In genomic region chr1:12619396-12620141, GRCh38 we compare ENCODE assay signal across 8 cellular contexts.
DNase-seq lines count a peak whose midpoint lies in the region; ATAC-seq and TF ChIP-seq lines count a peak whose summit lies in the region.

No MANE protein-coding gene starts in this region.

- DNase-seq in COR-L47 (lab: John Stamatoyannopoulos, UW) (peak; percentile 71), HFF-Myc (ENCODE audit: extremely low read depth, low read depth) (peak; percentile 65), NCI-H345 (lab: John Stamatoyannopoulos, UW) (peak; percentile 83), choroid plexus epithelial cell (ENCODE audit: low read depth) (peak; percentile 94)
- peak; percentile 74 to 79 for DNase-seq in activated CD4-positive, alpha-beta T cell treated with anti-CD3 and anti-CD28 coated beads for 4 hours
- DNase-seq in stimulated activated CD4-positive, alpha-beta T cell treated with anti-CD3 and anti-CD28 coated beads, Interleukin-15, amount 100 ng/mL, for 24 hours: peak; percentile 86

- H3K4me3 ChIP-seq in HFF-Myc (replicated peaks; ENCODE audit: low read depth, low read length) (peak overlapping the region; percentile 54), choroid plexus epithelial cell (ENCODE audit: low read depth, low read length) (peak overlapping the region; percentile 93)

- ATAC-seq in HG03457 (IDR thresholded peaks at IDR 0.05; ENCODE audit: unreplicated experiment): no peak

- H3K27ac ChIP-seq in layer of hippocampus (ENCODE audit: low read depth, low read length): peak overlapping the region; percentile 88

- peaks cover 6% of the 10 kb centered on the region for H3K27me3 ChIP-seq in layer of hippocampus (ENCODE audit: control insufficient read depth, insufficient read depth, low read length)

- TF ChIP-seq CTCF in HFF-Myc (IDR thresholded peaks at IDR 0.05; ENCODE audit: low read depth, low read length, missing control alignments) (peak; percentile 95), choroid plexus epithelial cell (conservative IDR thresholded peaks at IDR 0.05; ENCODE audit: low read depth, low read length) (peak; percentile 95)
